17 cellular contexts compared by ENCODE assay signal in genomic region chr22:17931400-17931825, GRCh38.
DNase-seq lines count a peak whose midpoint lies in the region; ATAC-seq and TF ChIP-seq lines count a peak whose summit lies in the region.
"Had no signal": no experiment of that assay in that cellular context is flagged by ENCODE, and none has a peak within 500 bp of the region (broad histone marks: within the 10 kb centered on the region; RNA-seq: fewer than 3 reads in every experiment).

No MANE protein-coding gene starts in this region.

- no peak overlapping the region for H3K4me3 ChIP-seq in psoas muscle
- H3K4me3 ChIP-seq: BLaER1 had no signal

- TF ChIP-seq CTCF in RWPE1 (conservative IDR thresholded peaks at IDR 0.05; ENCODE audit: low read depth) (no peak), psoas muscle (IDR thresholded peaks at IDR 0.05) (no peak)

- no peak overlapping the region for H3K4me3 Mint-ChIP-seq in naive thymus-derived CD8-positive, alpha-beta T cell
- no peak overlapping the region for H3K4me3 Mint-ChIP-seq in activated CD4-positive, alpha-beta T cell treated with anti-CD3 and anti-CD28 coated beads for 36 hours
- H3K4me3 Mint-ChIP-seq: activated CD4-positive, alpha-beta memory T cell treated with anti-CD3 and anti-CD28 coated beads for 36 hours; T-helper 17 cell had no signal

- H3K27ac Mint-ChIP-seq in naive thymus-derived CD8-positive, alpha-beta T cell = no peak overlapping the region
- H3K27ac Mint-ChIP-seq in activated CD4-positive, alpha-beta T cell treated with anti-CD3 and anti-CD28 coated beads for 36 hours = no peak overlapping the region
- H3K27ac Mint-ChIP-seq: activated CD4-positive, alpha-beta memory T cell treated with anti-CD3 and anti-CD28 coated beads for 36 hours; T-helper 17 cell had no signal

- POLR2A ChIA-PET in RWPE1 (lab: Yijun Ruan, JAX; ENCODE audit: low non-redundant PET) = no interaction called here
- POLR2A ChIA-PET in naive thymus-derived CD8-positive, alpha-beta T cell (lab: Charles Lee) = interaction anchor here (1.1 kb wide), 1 partner anchor 146 kb away, joined by 3 read pairs; the partner anchor contains the start of gene PEX26
- POLR2A ChIA-PET in activated CD4-positive, alpha-beta T cell treated with anti-CD3 and anti-CD28 coated beads for 36 hours (lab: Charles Lee) = no interaction called here

- WGBS in psoas muscle, 3 donors = 22 to 24% (median 24%) methylated on average over 3 of the region's 3 CpGs

- DNase-seq in GM03348 (ENCODE audit: low spot score) (peak; percentile 35), RWPE1 (ENCODE audit: low spot score) (no peak), cardiac septum (ENCODE audit: low spot score) (peak; percentile 90), psoas muscle (peak; percentile 64 to 89), DMS79 (lab: John Stamatoyannopoulos, UW) (no peak)
- DNase-seq in naive thymus-derived CD8-positive, alpha-beta T cell = no peak
- DNase-seq in activated CD4-positive, alpha-beta T cell treated with anti-CD3 and anti-CD28 coated beads for 36 hours = no peak
- DNase-seq: activated CD4-positive, alpha-beta memory T cell treated with anti-CD3 and anti-CD28 coated beads for 36 hours; brain microvascular endothelial cell; GDM1; hypothalamus; NCI-H2029 treated with DMSO at 0.1 percent for 48 hours; T-helper 17 cell had no signal

- no peaks in the 10 kb centered on the region for H3K36me3 ChIP-seq in psoas muscle (ENCODE audit: insufficient read depth in 1 of 2, low read depth in 1 of 2)
- H3K36me3 ChIP-seq: BLaER1, brain microvascular endothelial cell had no signal

- CTCF ChIA-PET in RWPE1 (lab: Yijun Ruan, JAX) = interaction anchor here (0.7 kb wide), 1 partner anchor 19 kb away, joined by 4 read pairs; no protein-coding TSS in a partner anchor
- CTCF ChIA-PET in activated CD4-positive, alpha-beta T cell treated with anti-CD3 and anti-CD28 coated beads for 36 hours (lab: Charles Lee) = no interaction called here

- no peaks in the 10 kb centered on the region for H3K36me3 Mint-ChIP-seq in naive thymus-derived CD8-positive, alpha-beta T cell
- H3K36me3 Mint-ChIP-seq in activated CD4-positive, alpha-beta T cell treated with anti-CD3 and anti-CD28 coated beads for 36 hours (ENCODE audit: low read depth) = no peaks in the 10 kb centered on the region

- intact Hi-C loops in cardiac septum (cut with DNase I) (no loop called here), psoas muscle (cut with DNase I) (no loop called here)
- intact Hi-C loops in activated CD4-positive, alpha-beta T cell treated with anti-CD3 and anti-CD28 coated beads for 36 hours (cut with DNase I, micrococcal nuclease) = no loop called here

- no peaks in the 10 kb centered on the region for H3K9me3 Mint-ChIP-seq in naive thymus-derived CD8-positive, alpha-beta T cell
- H3K9me3 Mint-ChIP-seq in activated CD4-positive, alpha-beta T cell treated with anti-CD3 and anti-CD28 coated beads for 36 hours (ENCODE audit: low read depth) = no peaks in the 10 kb centered on the region
- H3K9me3 Mint-ChIP-seq: activated CD4-positive, alpha-beta memory T cell treated with anti-CD3 and anti-CD28 coated beads for 36 hours had no signal

- ATAC-seq in psoas muscle (peak; percentile 95 to 97 (median 96)), GM21526 (IDR thresholded peaks at IDR 0.05; ENCODE audit: low FRiP score, unreplicated experiment) (no peak)
- no peak for ATAC-seq in naive thymus-derived CD8-positive, alpha-beta T cell
- ATAC-seq in activated CD4-positive, alpha-beta T cell treated with anti-CD3 and anti-CD28 coated beads for 36 hours = no peak
- ATAC-seq: T-helper 17 cell had no signal

- H3K27ac ChIP-seq in RWPE1 (peak overlapping the region; percentile 54), psoas muscle (peak overlapping the region; percentile 62)
- H3K27ac ChIP-seq: BLaER1, brain microvascular endothelial cell, KMS-11, parathyroid adenoma had no signal

- no peaks in the 10 kb centered on the region for H3K9me3 ChIP-seq in psoas muscle

- peaks cover 0 to 2% (median 0%) of the 10 kb centered on the region in 5 donors for H3K27me3 Mint-ChIP-seq in naive thymus-derived CD8-positive, alpha-beta T cell
- no peaks in the 10 kb centered on the region for H3K27me3 Mint-ChIP-seq in activated CD4-positive, alpha-beta T cell treated with anti-CD3 and anti-CD28 coated beads for 36 hours
- H3K27me3 Mint-ChIP-seq: activated CD4-positive, alpha-beta memory T cell treated with anti-CD3 and anti-CD28 coated beads for 36 hours; T-helper 17 cell had no signal

- H3K4me1 Mint-ChIP-seq in naive thymus-derived CD8-positive, alpha-beta T cell = peaks cover 14 to 59% (median 22%) of the 10 kb centered on the region in 4 donors
- peaks cover 9% of the 10 kb centered on the region for H3K4me1 Mint-ChIP-seq in activated CD4-positive, alpha-beta T cell treated with anti-CD3 and anti-CD28 coated beads for 36 hours

- H3K27me3 ChIP-seq in psoas muscle (ENCODE audit: insufficient read depth in 3 of 3, low read length in 2 of 3) = no peaks in the 10 kb centered on the region
- H3K27me3 ChIP-seq: BLaER1, brain microvascular endothelial cell had no signal

- peaks cover 22% of the 10 kb centered on the region for H3K4me1 ChIP-seq in psoas muscle
- H3K4me1 ChIP-seq: parathyroid adenoma had no signal

Comparison
In these comparisons a context has a peak if more than half of its experiments do, and no peak if none do; other contexts are left out.
1. DNase-seq: peak in GM03348 (single experiment), cardiac septum (single experiment) and psoas muscle (2 of 2); none in RWPE1 (single experiment), naive thymus-derived CD8-positive, alpha-beta T cell (0 of 10), activated CD4-positive, alpha-beta T cell treated with anti-CD3 and anti-CD28 coated beads for 36 hours (single experiment) and DMS79 (single experiment).
2. ATAC-seq: peak in psoas muscle (4 of 4); none in naive thymus-derived CD8-positive, alpha-beta T cell (0 of 2), activated CD4-positive, alpha-beta T cell treated with anti-CD3 and anti-CD28 coated beads for 36 hours (single experiment) and GM21526 (single experiment).